13 cellular contexts compared by ENCODE assay signal in the genomic region with DNA sequence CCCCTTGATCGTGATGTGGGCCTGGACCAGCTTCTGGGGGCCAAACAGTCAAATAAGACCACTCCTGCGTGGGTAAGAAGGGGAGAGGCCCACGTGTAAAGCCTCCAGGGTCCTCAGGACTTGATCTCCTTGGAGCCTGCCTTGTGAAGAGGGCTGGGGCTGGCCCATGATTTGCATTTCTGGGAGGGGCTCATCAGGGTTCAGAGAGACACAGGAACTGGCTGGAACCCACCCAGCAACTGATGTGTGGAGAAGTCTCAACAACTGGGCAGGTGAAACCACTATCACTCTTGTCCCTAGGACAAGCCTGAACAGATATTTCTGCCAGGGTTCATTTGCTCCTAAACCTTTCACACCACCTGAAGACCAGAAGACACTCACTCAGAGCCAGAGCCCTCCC.
"Had no signal": no experiment of that assay in that cellular context is flagged by ENCODE, and none has a peak within 500 bp of the region (broad histone marks: within the 10 kb centered on the region; RNA-seq: fewer than 3 reads in every experiment).

No MANE protein-coding gene starts in this region.

- DNase-seq: activated B cell treated with CpG ODN at 0.5 μM for 24 hours; activated CD4-positive, alpha-beta T cell treated with anti-CD3 and anti-CD28 coated beads, Interleukin-2, amount 10 ng/mL, durations not matched to agents 24 days and 14 days; activated naive CD4-positive, alpha-beta T cell treated with anti-CD3 and anti-CD28 coated beads, Interleukin-2, amount 50 U/mL, for 16 hours; adrenal gland; body of pancreas; effector memory CD4-positive, alpha-beta T cell; gastrocnemius medialis; left lung had no signal

- H3K36me3 Mint-ChIP-seq: memory B cell had no signal

- H3K4me3 Mint-ChIP-seq: activated B cell treated with CpG ODN at 0.5 μM for 24 hours; activated CD4-positive, alpha-beta T cell treated with anti-CD3 and anti-CD28 coated beads, Interleukin-2, amount 10 ng/mL, durations not matched to agents 24 days and 14 days; memory B cell had no signal

- H3K27ac Mint-ChIP-seq: activated B cell treated with CpG ODN at 0.5 μM for 24 hours; activated CD4-positive, alpha-beta T cell treated with anti-CD3 and anti-CD28 coated beads, Interleukin-2, amount 10 ng/mL, durations not matched to agents 24 days and 14 days; memory B cell had no signal

- H3K4me1 Mint-ChIP-seq: activated CD4-positive, alpha-beta T cell treated with anti-CD3 and anti-CD28 coated beads, Interleukin-2, amount 10 ng/mL, durations not matched to agents 24 days and 14 days; memory B cell had no signal

- H3K27ac ChIP-seq: body of pancreas, epithelial cell of prostate, left lung, pancreas had no signal

- H3K4me1 ChIP-seq: body of pancreas, pancreas had no signal

- H3K36me3 ChIP-seq: adrenal gland, left lung, pancreas had no signal

- H3K27me3 Mint-ChIP-seq: activated CD4-positive, alpha-beta T cell treated with anti-CD3 and anti-CD28 coated beads, Interleukin-2, amount 10 ng/mL, durations not matched to agents 24 days and 14 days had no signal

- H3K27me3 ChIP-seq: adrenal gland, body of pancreas, gastrocnemius medialis, left lung, pancreas, tibial artery, vagina had no signal

- H3K9me3 ChIP-seq: adrenal gland, body of pancreas, gastrocnemius medialis, pancreas, vagina had no signal

- H3K4me3 ChIP-seq: adrenal gland, body of pancreas, gastrocnemius medialis, left lung, pancreas, tibial artery, vagina had no signal
